Comparison of ENCODE assay signal across 8 cellular contexts in the genomic region with DNA sequence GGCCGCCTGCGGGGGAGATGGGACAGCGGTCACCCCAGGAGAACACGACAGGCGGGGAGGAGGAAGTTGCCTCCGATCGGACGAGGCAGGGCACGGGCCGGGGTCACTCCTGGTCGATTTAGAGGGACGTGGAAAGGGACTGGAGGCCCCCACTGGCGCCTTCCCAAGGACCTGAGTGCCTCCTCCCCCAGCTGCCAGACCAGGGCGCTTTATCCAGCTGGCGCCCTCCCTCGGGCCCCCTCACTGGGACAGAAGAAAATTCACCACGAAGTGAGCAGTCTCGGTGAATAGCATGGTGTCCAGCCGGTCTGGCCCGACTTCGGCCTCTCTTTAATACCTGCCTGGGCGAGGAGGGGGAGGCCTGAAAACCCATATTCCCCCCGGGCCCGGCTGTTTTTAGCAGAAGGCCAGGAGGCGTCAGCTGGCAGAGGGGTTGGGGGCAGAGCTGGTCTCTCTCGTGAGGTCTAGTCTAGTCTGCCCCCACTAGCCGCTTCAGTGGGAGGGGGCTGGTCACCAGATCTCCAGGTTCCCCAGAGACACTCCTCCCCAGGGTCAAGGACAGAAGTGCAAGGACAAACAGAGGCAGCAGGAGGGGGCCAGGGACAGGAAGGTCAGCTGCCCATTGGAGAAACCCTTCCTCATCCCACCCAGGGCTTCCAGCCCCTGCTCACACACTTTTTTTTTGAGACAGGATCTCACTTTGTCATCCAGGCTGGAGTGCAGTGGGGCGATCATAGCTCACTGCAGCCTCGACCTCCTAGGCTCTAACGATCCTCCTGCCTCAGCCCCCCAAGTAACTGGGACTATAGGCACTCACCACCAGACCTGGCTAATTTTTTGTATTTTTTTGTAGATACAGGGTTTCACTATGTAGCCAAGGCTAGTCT. TPM values are rescaled to one million over a fixed set of nuclear protein-coding genes. Genes with fewer than 3 reads are reported as not detected.
DNase-seq lines count a peak whose midpoint lies in the region; ATAC-seq, FAIRE-seq and TF ChIP-seq lines count a peak whose summit lies in the region.

No MANE protein-coding gene starts in this region.

- POLR2A ChIA-PET in H1 (lab: Charles Lee; ENCODE audit: partially characterized antibody) = interaction anchor here (1.0 to 17.1 kb wide), 17 partner anchors 9 to 151 kb away, joined by 3 to 321 read pairs (median 4); a partner anchor contains a TSS

- FAIRE-seq in H1 (lab: Jason Lieb, UNC) = no peak

- no peak for TF ChIP-seq EP300 in H1 (IDR thresholded peaks at IDR 0.05; ENCODE audit: borderline replicate concordance in 1 of 2, low read depth in 2 of 2, low read length in 2 of 2)

- H3K23me2 ChIP-seq in H1 (ENCODE audit: low read depth, low read length) = peaks cover 6% of the 10 kb centered on the region; the same call in 1 of the 2 replicates

- TF ChIP-seq CTCF in Peyer's patch (IDR thresholded peaks at IDR 0.05) = no peak
- no peak for TF ChIP-seq CTCF in H1 (IDR thresholded peaks at IDR 0.05; ENCODE audit: control extremely low read depth in 1 of 3, insufficient read depth in 1 of 3, low read depth in 1 of 3, low read length in 3 of 3)
- TF ChIP-seq CTCF in mesothelial cell of epicardium (IDR thresholded peaks at IDR 0.05; ENCODE audit: unreplicated experiment) = no peak
- no peak for TF ChIP-seq CTCF in upper lobe of right lung (IDR thresholded peaks at IDR 0.05)

- H3K4me1 ChIP-seq in Peyer's patch (peaks cover 0 to 22% (median 0%) of the 10 kb centered on the region in 4 donors), H1 (replicated peaks in 1 of 4; ENCODE audit: control insufficient read depth in 3 of 4, insufficient read depth in 4 of 4, low read length in 3 of 4) (peaks cover 0 to 9% (median 3%) of the 10 kb centered on the region in 4 experiments; a peak in 5 of 7 replicates), upper lobe of right lung (peaks cover 53% of the 10 kb centered on the region)

- H3K56ac ChIP-seq in H1 (replicated peaks; ENCODE audit: insufficient read length, low read depth, low read length) = peak overlapping the region; percentile 16

- H4K5ac ChIP-seq in H1 (ENCODE audit: insufficient read length, low read depth, low read length) = peak overlapping the region; percentile 61

- H3K23ac ChIP-seq in H1 (ENCODE audit: insufficient read length) = no peak overlapping the region

- no peak overlapping the region for H4K91ac ChIP-seq in H1 (replicated peaks; ENCODE audit: insufficient read length, low read length)

- no peak overlapping the region for H2AK5ac ChIP-seq in H1 (ENCODE audit: low read depth, low read length)

- H3K9me3 Mint-ChIP-seq in mesothelial cell of epicardium = no peaks in the 10 kb centered on the region

- H3K4me3 ChIP-seq in Peyer's patch (peak overlapping the region; percentile 64 to 86 (median 75)), H1 (ENCODE audit: extremely low read depth in 1 of 4, insufficient read depth in 2 of 4, low read depth in 3 of 4, low read length in 4 of 4) (peak overlapping the region; percentile 36 to 72 (median 50)), upper lobe of right lung (peak overlapping the region; percentile 65)

- TF ChIP-seq RAD21 in H1 (IDR thresholded peaks at IDR 0.05 in 1 of 2, conservative IDR thresholded peaks at IDR 0.05 in 1 of 2; ENCODE audit: low read depth in 2 of 2, low read length in 2 of 2) = no peak

- H2BK20ac ChIP-seq in H1 (ENCODE audit: low read length) = no peak overlapping the region

- H3K9ac ChIP-seq in H1 (replicated peaks in 1 of 4; ENCODE audit: extremely low read depth in 1 of 4, low read depth in 3 of 4, low read length in 3 of 4) = peak overlapping the region; percentile 42 to 87 (median 70); a peak in 6 of 7 replicates

- H3K36me3 Mint-ChIP-seq in mesothelial cell of epicardium = peaks cover 9% of the 10 kb centered on the region

- no peaks in the 10 kb centered on the region for H3K27me3 Mint-ChIP-seq in mesothelial cell of epicardium (ENCODE audit: low read depth)

- H3K18ac ChIP-seq in H1 (ENCODE audit: extremely low read depth, low read length) = peak overlapping the region; percentile 90

- peaks cover 28% of the 10 kb centered on the region for H3K4me1 Mint-ChIP-seq in mesothelial cell of epicardium

- peak overlapping the region; percentile 18; the same call in 1 of the 2 replicates for H2AFZ ChIP-seq in H1 (ENCODE audit: low read length)

- H3K4me2 ChIP-seq in H1 (ENCODE audit: insufficient read depth in 1 of 2, low read depth in 2 of 2, low read length in 2 of 2) = peak overlapping the region; percentile 73 to 82

- H2BK12ac ChIP-seq in H1 (ENCODE audit: low read depth, low read length) = no peak overlapping the region

- TF ChIP-seq POLR2A in Peyer's patch (IDR thresholded peaks at IDR 0.05) (no peak), H1 (IDR thresholded peaks at IDR 0.05; ENCODE audit: control extremely low read depth in 1 of 2, low read depth in 2 of 2, low read length in 2 of 2) (no peak)

- H3K9me3 ChIP-seq in Peyer's patch = no peaks in the 10 kb centered on the region
- peaks cover 6 to 12% of the 10 kb centered on the region in 2 experiments for H3K9me3 ChIP-seq in H1 (ENCODE audit: insufficient read depth in 2 of 2, low read depth in 1 of 2, low read length in 1 of 2)
- no peaks in the 10 kb centered on the region for H3K9me3 ChIP-seq in upper lobe of right lung

- WGBS in H1 (ENCODE audit: extremely low coverage in 1 of 2, insufficient coverage in 1 of 2, insufficient read length in 1 of 2, insufficient replicate concordance in 2 of 2, low coverage in 1 of 2, low lambda C conversion rate in 2 of 2, missing lambda C conversion rate in 1 of 2), 2 experiments = 35% methylated on average over 27 of the region's 30 CpGs; no CpG with 5 or more reads in 1 of the 2 experiments

- H3K36me3 ChIP-seq in Peyer's patch (no peaks in the 10 kb centered on the region), H1 (ENCODE audit: control insufficient read depth in 2 of 4, insufficient read depth in 4 of 4, low read length in 3 of 4) (no peaks in the 10 kb centered on the region), upper lobe of right lung (no peaks in the 10 kb centered on the region)

- H2BK15ac ChIP-seq in H1 (ENCODE audit: low read length) = 0 out of 2 replicates have a peak overlapping the region, but pooled peaks have one; percentile 40

- H3K14ac ChIP-seq in H1 (ENCODE audit: insufficient read length) = peak overlapping the region; percentile 38

- peak overlapping the region; percentile 97 for H3K4ac ChIP-seq in H1 (replicated peaks; ENCODE audit: insufficient read length, low read depth, low read length)

- no peak overlapping the region for H2BK120ac ChIP-seq in H1 (replicated peaks; ENCODE audit: low read depth, low read length)

- H3K79me2 ChIP-seq in H1 (ENCODE audit: control insufficient read depth in 1 of 2, insufficient read depth in 2 of 2, low read length in 2 of 2) = no peaks in the 10 kb centered on the region

- H3K79me1 ChIP-seq in H1 (ENCODE audit: low read depth, low read length) = no peaks in the 10 kb centered on the region

- no peaks in the 10 kb centered on the region for H3K27me3 ChIP-seq in Peyer's patch
- peaks cover 2 to 20% (median 12%) of the 10 kb centered on the region in 4 experiments for H3K27me3 ChIP-seq in H1 (replicated peaks in 1 of 4; ENCODE audit: control insufficient read depth in 3 of 4, extremely low read depth in 1 of 4, insufficient read depth in 3 of 4, low read length in 3 of 4)
- H3K27me3 ChIP-seq in upper lobe of right lung = no peaks in the 10 kb centered on the region

- CTCF ChIA-PET in H1 (lab: Charles Lee; ENCODE audit: partially characterized antibody) = interaction anchor here (0.6 to 2.6 kb wide), 5 partner anchors 16 to 156 kb away, joined by 3 to 14 read pairs (median 4); a partner anchor contains a TSS

- DNase-seq in Ammon's horn (ENCODE audit: low spot score) (peak; percentile 77), Peyer's patch (peak in 1 of 3 donors; percentile 71), H1 (ENCODE audit: low read depth in 1 of 2, low spot score in 2 of 2) (peak in 1 of 2 experiments; percentile 54), mesothelial cell of epicardium (ENCODE audit: low spot score in 2 of 2, unreplicated experiment in 2 of 2) (peak in 1 of 2 experiments; percentile 67), upper lobe of right lung (no peak)
- no peak for DNase-seq in central memory CD4-positive, alpha-beta T cell
- DNase-seq in NK-92 treated with Interleukin-12 subunit alpha and Interleukin-12 subunit beta, amount 100 ng/mL, for 24 hours (lab: John Stamatoyannopoulos, UW) = no peak

- no peak overlapping the region for H2BK5ac ChIP-seq in H1 (ENCODE audit: low read depth, low read length)

- peak overlapping the region; percentile 83 for H3K27ac Mint-ChIP-seq in mesothelial cell of epicardium

- peak overlapping the region; percentile 56 for H3K4me3 Mint-ChIP-seq in mesothelial cell of epicardium

- peak overlapping the region; percentile 95 for H4K8ac ChIP-seq in H1 (ENCODE audit: extremely low read depth, insufficient read depth, low read length)

- ATAC-seq in GM19328 (IDR thresholded peaks at IDR 0.05; ENCODE audit: unreplicated experiment) (peak; percentile 24), upper lobe of right lung (peak; percentile 18)

- intact Hi-C loops in upper lobe of right lung (cut with DNase I) = no loop called here

- H3K27ac ChIP-seq in Peyer's patch (peak overlapping the region; percentile 87 to 95 (median 90)), H1 (ENCODE audit: low read depth, low read length) (peak overlapping the region; percentile 53; the same call in 1 of the 2 replicates), upper lobe of right lung (peak overlapping the region; percentile 84)

- peaks cover 0 to under 1% of the 10 kb centered on the region in 2 experiments for H4K20me1 ChIP-seq in H1 (replicated peaks in 1 of 2; ENCODE audit: control insufficient read depth in 1 of 2, insufficient read depth in 2 of 2, low read length in 2 of 2)

RNA-seq across cellular contexts. Expression of a gene that starts 10.2 kb away (rescaled TPM):
- total RNA-seq in Peyer's patch (10 to 100 TPM; 15.7 to 44.5 (median 25.6) TPM), mesothelial cell of epicardium (12.5 to 12.9 TPM (median 12.5 TPM) in 3 replicates), upper lobe of right lung (9.3 TPM)
- 4.1 and 4.2 TPM in 2 replicates for total RNA-seq in H1 (2021; fragmentation: NEBNext Ultra II Directional; extraction: Animal tissue kit (Norgen Biotek cat#: 25700))
- polyA plus RNA-seq in H1 (2011; rRNA removed) = 4.2 and 7.5 TPM in 2 replicates
- polyA plus RNA-seq in H1 (2011; cell fraction: cytosol; rRNA removed) = 6.3 TPM
- 19.5 TPM for polyA plus RNA-seq in H1 (2011; cell fraction: nucleus; rRNA removed)
- polyA plus RNA-seq in H1 (2012, experiment 1 of 2) = 3.5 to 5.0 TPM (median 4.1 TPM) in 4 replicates
- 4.7 TPM for polyA plus RNA-seq in H1 (2012, experiment 2 of 2)
- 3.7 TPM for polyA plus RNA-seq in H1 (2013, experiment 1 of 2)
- 2.8 TPM for polyA plus RNA-seq in H1 (2013, experiment 2 of 2)
- 1.7 and 2.6 TPM in 2 replicates for polyA minus RNA-seq in H1 (2011; rRNA and poly(A)+ RNA removed)
- polyA minus RNA-seq in H1 (2011; cell fraction: cytosol; rRNA and poly(A)+ RNA removed) = 1.0 TPM
- polyA minus RNA-seq in H1 (2011; cell fraction: nucleus; rRNA and poly(A)+ RNA removed) = 5.4 TPM

RNA-seq across cellular contexts. Expression of a gene that starts 10.2 kb away (rescaled TPM):
- total RNA-seq in Peyer's patch = 1 to 10 TPM in 1 of 4 donors, not detected in 3; 5.2 TPM
- total RNA-seq in H1 (2021; fragmentation: NEBNext Ultra II Directional; extraction: Animal tissue kit (Norgen Biotek cat#: 25700)) = 1.2 and 1.5 TPM in 2 replicates
- polyA plus RNA-seq in H1 (2011; rRNA removed) = 1.2 and 1.9 TPM in 2 replicates
- polyA plus RNA-seq in H1 (2011; cell fraction: cytosol; rRNA removed) = 1.1 TPM
- 2.3 TPM for polyA plus RNA-seq in H1 (2011; cell fraction: nucleus; rRNA removed)
- 1.1 to 2.7 TPM (median 2.0 TPM) in 4 replicates for polyA plus RNA-seq in H1 (2012, experiment 1 of 2)
- 0.75 TPM for polyA plus RNA-seq in H1 (2012, experiment 2 of 2)
- 0.97 TPM for polyA plus RNA-seq in H1 (2013, experiment 1 of 2)
- 1.8 TPM for polyA plus RNA-seq in H1 (2013, experiment 2 of 2)
- polyA minus RNA-seq in H1 (2011; rRNA and poly(A)+ RNA removed) = 0.76 and 1.2 TPM in 2 replicates
- polyA minus RNA-seq in H1 (2011; cell fraction: cytosol; rRNA and poly(A)+ RNA removed) = not detected
- 2.7 TPM for polyA minus RNA-seq in H1 (2011; cell fraction: nucleus; rRNA and poly(A)+ RNA removed)
- total RNA-seq in mesothelial cell of epicardium = 6.6 to 8.1 TPM (median 7.8 TPM) in 3 replicates
- 2.5 TPM for total RNA-seq in upper lobe of right lung

RNA-seq across cellular contexts. Expression of a gene that starts 16.1 kb away (rescaled TPM):
- total RNA-seq in Peyer's patch (10 to 100 TPM; 19.1 to 51.2 (median 35.9) TPM), mesothelial cell of epicardium (487 to 496 TPM (median 495 TPM) in 3 replicates), upper lobe of right lung (44.5 TPM)
- 536 and 557 TPM in 2 replicates for total RNA-seq in H1 (2021; fragmentation: NEBNext Ultra II Directional; extraction: Animal tissue kit (Norgen Biotek cat#: 25700))
- 558 and 618 TPM in 2 replicates for polyA plus RNA-seq in H1 (2011; rRNA removed)
- polyA plus RNA-seq in H1 (2011; cell fraction: cytosol; rRNA removed) = 499 TPM
- polyA plus RNA-seq in H1 (2011; cell fraction: nucleus; rRNA removed) = 234 TPM
- polyA plus RNA-seq in H1 (2012, experiment 1 of 2) = 381 to 528 TPM (median 488 TPM) in 4 replicates
- 579 TPM for polyA plus RNA-seq in H1 (2012, experiment 2 of 2)
- 490 TPM for polyA plus RNA-seq in H1 (2013, experiment 1 of 2)
- polyA plus RNA-seq in H1 (2013, experiment 2 of 2) = 500 TPM
- polyA minus RNA-seq in H1 (2011; rRNA and poly(A)+ RNA removed) = 278 and 338 TPM in 2 replicates
- 161 TPM for polyA minus RNA-seq in H1 (2011; cell fraction: cytosol; rRNA and poly(A)+ RNA removed)
- 161 TPM for polyA minus RNA-seq in H1 (2011; cell fraction: nucleus; rRNA and poly(A)+ RNA removed)

RNA-seq across cellular contexts. Expression of a gene that starts 42.1 kb away (rescaled TPM):
- total RNA-seq in Peyer's patch = 100 to 1,000 TPM in 3 of 4 donors, 10 to 100 TPM in 1; 89.1 to 140 (median 109) TPM
- total RNA-seq in H1 (2021; fragmentation: NEBNext Ultra II Directional; extraction: Animal tissue kit (Norgen Biotek cat#: 25700)) = 40.7 and 42.9 TPM in 2 replicates
- polyA plus RNA-seq in H1 (2011; rRNA removed) = 23.3 and 24.8 TPM in 2 replicates
- 33.0 TPM for polyA plus RNA-seq in H1 (2011; cell fraction: cytosol; rRNA removed)
- 50.6 TPM for polyA plus RNA-seq in H1 (2011; cell fraction: nucleus; rRNA removed)
- 31.2 to 34.6 TPM (median 32.6 TPM) in 4 replicates for polyA plus RNA-seq in H1 (2012, experiment 1 of 2)
- polyA plus RNA-seq in H1 (2012, experiment 2 of 2) = 27.9 TPM
- 29.6 TPM for polyA plus RNA-seq in H1 (2013, experiment 1 of 2)
- 27.2 TPM for polyA plus RNA-seq in H1 (2013, experiment 2 of 2)
- 33.0 and 33.3 TPM in 2 replicates for polyA minus RNA-seq in H1 (2011; rRNA and poly(A)+ RNA removed)
- 19.5 TPM for polyA minus RNA-seq in H1 (2011; cell fraction: cytosol; rRNA and poly(A)+ RNA removed)
- polyA minus RNA-seq in H1 (2011; cell fraction: nucleus; rRNA and poly(A)+ RNA removed) = 33.1 TPM
- total RNA-seq in mesothelial cell of epicardium = 73.4 to 74.8 TPM (median 74.6 TPM) in 3 replicates
- 67.6 TPM for total RNA-seq in upper lobe of right lung
